Comparison of ENCODE assay signal across 14 cellular contexts in genomic region chr5:125659316-125660071, GRCh38.
DNase-seq lines count a peak whose midpoint lies in the region; ATAC-seq and TF ChIP-seq lines count a peak whose summit lies in the region.
"Had no signal": no experiment of that assay in that cellular context is flagged by ENCODE, and none has a peak within 500 bp of the region (broad histone marks: within the 10 kb centered on the region; RNA-seq: fewer than 3 reads in every experiment).

No MANE protein-coding gene starts in this region.

- peaks cover 11% of the 10 kb centered on the region for H3K36me3 Mint-ChIP-seq in WTC11
- H3K36me3 Mint-ChIP-seq in neural crest cell (ENCODE audit: low read depth) = peaks cover 7% of the 10 kb centered on the region
- H3K36me3 Mint-ChIP-seq: stimulated activated effector memory CD8-positive, alpha-beta T cell treated with anti-CD3 and anti-CD28 coated beads, Interleukin-12 subunit alpha, Interleukin-12 subunit beta, amount 100 ng/mL, for 72 hours had no signal

- H3K27ac ChIP-seq in sigmoid colon = no peak overlapping the region
- H3K27ac ChIP-seq: adrenal gland had no signal

- no peak for TF ChIP-seq EP300 in sigmoid colon (IDR thresholded peaks at IDR 0.05)

- ATAC-seq in WTC11 = peak; percentile 50
- ATAC-seq in HG03095 (IDR thresholded peaks at IDR 0.05; ENCODE audit: unreplicated experiment) = no peak
- ATAC-seq: stimulated activated effector memory CD8-positive, alpha-beta T cell treated with anti-CD3 and anti-CD28 coated beads, Interleukin-12 subunit alpha, Interleukin-12 subunit beta, amount 100 ng/mL, for 72 hours had no signal

- H3K27me3 ChIP-seq in sigmoid colon = no peaks in the 10 kb centered on the region
- H3K27me3 ChIP-seq: adrenal gland had no signal

- POLR2A ChIA-PET in WTC11 (lab: Charles Lee) = no interaction called here

- H3K9me3 Mint-ChIP-seq in WTC11 = peaks cover 12% of the 10 kb centered on the region
- peaks cover 11% of the 10 kb centered on the region for H3K9me3 Mint-ChIP-seq in neural crest cell

- TF ChIP-seq CTCF in WTC11 (IDR thresholded peaks at IDR 0.05) = no peak
- no peak for TF ChIP-seq CTCF in fibroblast of pulmonary artery (IDR thresholded peaks at IDR 0.05; ENCODE audit: low read length, missing control alignments)
- no peak for TF ChIP-seq CTCF in neural crest cell (conservative IDR thresholded peaks at IDR 0.05)
- no peak for TF ChIP-seq CTCF in sigmoid colon (IDR thresholded peaks at IDR 0.05)

- no peaks in the 10 kb centered on the region for H3K9me3 ChIP-seq in sigmoid colon
- H3K9me3 ChIP-seq: adrenal gland had no signal

- H3K4me1 Mint-ChIP-seq in WTC11 (peaks cover 21% of the 10 kb centered on the region), neural crest cell (peaks cover 54% of the 10 kb centered on the region)
- H3K4me1 Mint-ChIP-seq: B cell; stimulated activated effector memory CD8-positive, alpha-beta T cell treated with anti-CD3 and anti-CD28 coated beads, Interleukin-12 subunit alpha, Interleukin-12 subunit beta, amount 100 ng/mL, for 72 hours had no signal

- no peak for TF ChIP-seq POLR2A in sigmoid colon (IDR thresholded peaks at IDR 0.05)

- H3K27me3 Mint-ChIP-seq in WTC11 (ENCODE audit: low read depth) (no peaks in the 10 kb centered on the region), neural crest cell (ENCODE audit: low read depth) (no peaks in the 10 kb centered on the region)

- DNase-seq in Daoy (ENCODE audit: low read depth) (peak; percentile 18), WTC11 (ENCODE audit: low spot score) (no peak), fibroblast of pulmonary artery (ENCODE audit: low read depth) (peak; percentile 43), neural crest cell (ENCODE audit: low read depth, low spot score) (peak; percentile 10), NAMALWA (ENCODE audit: low spot score) (no peak), sigmoid colon (no peak)
- no peak for DNase-seq in activated T-cell treated with anti-CD3 and anti-CD28 coated beads, Interleukin-2, amount 50 U/mL, for 1 hour
- DNase-seq: activated CD8-positive, alpha-beta memory T cell treated with anti-CD3 and anti-CD28 coated beads, Interleukin-2, amount 50 U/mL, for 48 hours; islet precursor cell; NCI-H510A had no signal

- intact Hi-C loops in sigmoid colon (cut with DNase I) = no loop called here

- peak overlapping the region; percentile 7; the same call in 1 of the 2 replicates for H3K27ac Mint-ChIP-seq in WTC11
- H3K27ac Mint-ChIP-seq in neural crest cell (ENCODE audit: unreplicated experiment) = peak overlapping the region; percentile 81
- H3K27ac Mint-ChIP-seq: B cell; stimulated activated effector memory CD8-positive, alpha-beta T cell treated with anti-CD3 and anti-CD28 coated beads, Interleukin-12 subunit alpha, Interleukin-12 subunit beta, amount 100 ng/mL, for 72 hours had no signal

- peaks cover 0 to 19% (median 18%) of the 10 kb centered on the region in 4 donors for H3K4me1 ChIP-seq in sigmoid colon

- CTCF ChIA-PET in WTC11 (lab: Charles Lee) = no interaction called here

- H3K4me3 ChIP-seq in fibroblast of pulmonary artery (replicated peaks; ENCODE audit: low read depth, low read length) (no peak overlapping the region), sigmoid colon (no peak overlapping the region)
- H3K4me3 ChIP-seq: adrenal gland had no signal

- H3K36me3 ChIP-seq in sigmoid colon = no peaks in the 10 kb centered on the region
- H3K36me3 ChIP-seq: adrenal gland had no signal

- H3K4me3 Mint-ChIP-seq in WTC11 (no peak overlapping the region), neural crest cell (peak overlapping the region; percentile 74)
- H3K4me3 Mint-ChIP-seq: B cell; stimulated activated effector memory CD8-positive, alpha-beta T cell treated with anti-CD3 and anti-CD28 coated beads, Interleukin-12 subunit alpha, Interleukin-12 subunit beta, amount 100 ng/mL, for 72 hours had no signal

- 66 to 77% methylated on average over 2 of the region's 2 CpGs for WGBS in sigmoid colon, 2 donors

TF ChIP-seq in WTC11, 78 proteins besides CTCF, POLR2A, EP300 and RAD21:
- TF ChIP-seq ZNF416 (CRISPR knock-in tag; IDR thresholded peaks at IDR 0.05) (no peak), JUN (CRISPR knock-in tag; IDR thresholded peaks at IDR 0.05) (no peak), GTF2I (CRISPR knock-in tag; conservative IDR thresholded peaks at IDR 0.05) (no peak), E2F1 (CRISPR knock-in tag; IDR thresholded peaks at IDR 0.05) (no peak), NFYB (CRISPR knock-in tag; conservative IDR thresholded peaks at IDR 0.05; ENCODE audit: low read depth) (no peak), RELA (CRISPR knock-in tag; IDR thresholded peaks at IDR 0.05; ENCODE audit: borderline replicate concordance) (no peak), ZNF425 (CRISPR knock-in tag; conservative IDR thresholded peaks at IDR 0.05) (no peak), ZSCAN18 (CRISPR knock-in tag; IDR thresholded peaks at IDR 0.05) (no peak), NFATC4 (CRISPR knock-in tag; IDR thresholded peaks at IDR 0.05) (no peak), KAT7 (CRISPR knock-in tag; IDR thresholded peaks at IDR 0.05; ENCODE audit: borderline replicate concordance) (no peak), FOXP1 (CRISPR knock-in tag; IDR thresholded peaks at IDR 0.05; ENCODE audit: borderline replicate concordance) (no peak)
- TF ChIP-seq, protein P1, sequence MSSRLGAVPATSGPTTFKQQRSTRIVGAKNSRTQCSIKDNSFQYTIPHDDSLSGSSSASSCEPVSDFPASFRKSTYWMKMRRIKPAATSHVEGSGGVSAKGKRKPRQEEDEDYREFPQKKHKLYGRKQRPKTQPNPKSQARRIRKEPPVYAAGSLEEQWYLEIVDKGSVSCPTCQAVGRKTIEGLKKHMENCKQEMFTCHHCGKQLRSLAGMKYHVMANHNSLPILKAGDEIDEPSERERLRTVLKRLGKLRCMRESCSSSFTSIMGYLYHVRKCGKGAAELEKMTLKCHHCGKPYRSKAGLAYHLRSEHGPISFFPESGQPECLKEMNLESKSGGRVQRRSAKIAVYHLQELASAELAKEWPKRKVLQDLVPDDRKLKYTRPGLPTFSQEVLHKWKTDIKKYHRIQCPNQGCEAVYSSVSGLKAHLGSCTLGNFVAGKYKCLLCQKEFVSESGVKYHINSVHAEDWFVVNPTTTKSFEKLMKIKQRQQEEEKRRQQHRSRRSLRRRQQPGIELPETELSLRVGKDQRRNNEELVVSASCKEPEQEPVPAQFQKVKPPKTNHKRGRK (CRISPR knock-in tag; IDR thresholded peaks at IDR 0.05; ENCODE audit: borderline replicate concordance) = no peak

Comparison
In these comparisons a context has a peak if more than half of its experiments do, and no peak if none do; other contexts are left out.
1. DNase-seq: peak in Daoy (single experiment), fibroblast of pulmonary artery (single experiment) and neural crest cell (single experiment); none in WTC11 (single experiment), NAMALWA (single experiment), activated T-cell treated with anti-CD3 and anti-CD28 coated beads, Interleukin-2, amount 50 U/mL, for 1 hour (single experiment) and sigmoid colon (single experiment).